8 cellular contexts compared by ENCODE assay signal in genomic region chr10:22620140-22620857, GRCh38.
DNase-seq lines count a peak whose midpoint lies in the region; ATAC-seq and TF ChIP-seq lines count a peak whose summit lies in the region.

No MANE protein-coding gene starts in this region.

- H3K4me3 ChIP-seq in CD4-positive, CD25-positive, alpha-beta regulatory T cell (ENCODE audit: low read depth, low read length): no peak overlapping the region
- no peak overlapping the region for H3K4me3 ChIP-seq in coronary artery

- peaks cover 91% of the 10 kb centered on the region for H3K4me1 ChIP-seq in CD4-positive, CD25-positive, alpha-beta regulatory T cell (ENCODE audit: control insufficient read depth, insufficient read depth, low read length, poor library complexity, severe bottlenecking)

- peaks cover 12% of the 10 kb centered on the region for H3K36me3 Mint-ChIP-seq in CD4-positive, CD25-positive, alpha-beta regulatory T cell
- no peaks in the 10 kb centered on the region for H3K36me3 Mint-ChIP-seq in mesothelial cell of epicardium

- H3K4me1 Mint-ChIP-seq in CD4-positive, CD25-positive, alpha-beta regulatory T cell: peaks cover 77 to 98% (median 87%) of the 10 kb centered on the region in 4 donors
- H3K4me1 Mint-ChIP-seq in mesothelial cell of epicardium: peaks cover 89% of the 10 kb centered on the region

- no peaks in the 10 kb centered on the region for H3K9me3 Mint-ChIP-seq in CD4-positive, CD25-positive, alpha-beta regulatory T cell
- H3K9me3 Mint-ChIP-seq in mesothelial cell of epicardium: no peaks in the 10 kb centered on the region

- H3K9me3 ChIP-seq in CD4-positive, CD25-positive, alpha-beta regulatory T cell (ENCODE audit: control insufficient read depth in 2 of 2, low read length in 2 of 2): no peaks in the 10 kb centered on the region

- no peak for TF ChIP-seq CTCF in coronary artery (IDR thresholded peaks at IDR 0.05)
- no peak for TF ChIP-seq CTCF in mesothelial cell of epicardium (IDR thresholded peaks at IDR 0.05; ENCODE audit: unreplicated experiment)

- no peaks in the 10 kb centered on the region for H3K36me3 ChIP-seq in CD4-positive, CD25-positive, alpha-beta regulatory T cell (ENCODE audit: control insufficient read depth, insufficient read depth, low read length)

- H3K27ac Mint-ChIP-seq in CD4-positive, CD25-positive, alpha-beta regulatory T cell: peak overlapping the region; percentile 43 to 57 (median 44)
- peak overlapping the region; percentile 48 for H3K27ac Mint-ChIP-seq in mesothelial cell of epicardium

- no peak for ATAC-seq in CD4-positive, CD25-positive, alpha-beta regulatory T cell (ENCODE audit: low read depth in 2 of 2)
- ATAC-seq in HG03097 (IDR thresholded peaks at IDR 0.05; ENCODE audit: low FRiP score, unreplicated experiment): no peak
- ATAC-seq in GM21529 (IDR thresholded peaks at IDR 0.05; ENCODE audit: unreplicated experiment): no peak

- peak overlapping the region in 2 of 4 donors; percentile 11 to 32 for H3K4me3 Mint-ChIP-seq in CD4-positive, CD25-positive, alpha-beta regulatory T cell
- H3K4me3 Mint-ChIP-seq in mesothelial cell of epicardium: no peak overlapping the region

- DNase-seq in CD4-positive, CD25-positive, alpha-beta regulatory T cell: no peak
- peak; percentile 47 for DNase-seq in NCI-H1105 (lab: John Stamatoyannopoulos, UW)
- DNase-seq in coronary artery (ENCODE audit: low spot score): peak; percentile 87
- DNase-seq in mesothelial cell of epicardium (ENCODE audit: low spot score in 2 of 2, unreplicated experiment in 2 of 2): no peak
- no peak for DNase-seq in NCI-H2227 (lab: John Stamatoyannopoulos, UW; ENCODE audit: unreplicated experiment)
- DNase-seq in inferior parietal cortex (ENCODE audit: extremely low spot score): no peak

- peak overlapping the region; percentile 48 for H3K27ac ChIP-seq in CD4-positive, CD25-positive, alpha-beta regulatory T cell (ENCODE audit: insufficient read depth, low read length, poor library complexity, severe bottlenecking)
- H3K27ac ChIP-seq in coronary artery: peak overlapping the region; percentile 47 to 74

- H3K27me3 ChIP-seq in CD4-positive, CD25-positive, alpha-beta regulatory T cell (ENCODE audit: control insufficient read depth, insufficient read depth, low read length): no peaks in the 10 kb centered on the region

- no peaks in the 10 kb centered on the region for H3K27me3 Mint-ChIP-seq in CD4-positive, CD25-positive, alpha-beta regulatory T cell
- no peaks in the 10 kb centered on the region for H3K27me3 Mint-ChIP-seq in mesothelial cell of epicardium (ENCODE audit: low read depth)

Comparison
In these comparisons a context has a peak if more than half of its experiments do, and no peak if none do; other contexts are left out.
1. DNase-seq: peak in NCI-H1105 (single experiment) and coronary artery (single experiment); none in CD4-positive, CD25-positive, alpha-beta regulatory T cell (0 of 3), mesothelial cell of epicardium (0 of 2), NCI-H2227 (single experiment) and inferior parietal cortex (single experiment).